In genomic region chr13:21232599-21232998, GRCh38 we compare ENCODE assay signal across 19 cellular contexts. TPM values are rescaled to one million over a fixed set of nuclear protein-coding genes. Genes with fewer than 3 reads are reported as not detected.
DNase-seq lines count a peak whose midpoint lies in the region; ATAC-seq, FAIRE-seq and TF ChIP-seq lines count a peak whose summit lies in the region.
"Had no signal": no experiment of that assay in that cellular context is flagged by ENCODE, and none has a peak within 500 bp of the region (broad histone marks: within the 10 kb centered on the region; RNA-seq: fewer than 3 reads in every experiment).

No MANE protein-coding gene starts in this region.

- H3K79me2 ChIP-seq in GM23338 (replicated peaks; ENCODE audit: insufficient read depth): no peaks in the 10 kb centered on the region
- H3K79me2 ChIP-seq in mammary epithelial cell (ENCODE audit: insufficient read depth, low read length): no peaks in the 10 kb centered on the region

- H3K9me3 ChIP-seq in AG04450 (ENCODE audit: control insufficient read depth, insufficient read depth, low read length) (peaks cover under 1% of the 10 kb centered on the region; the same call in 1 of the 2 replicates), mammary epithelial cell (replicated peaks; ENCODE audit: insufficient read depth, low read length) (no peaks in the 10 kb centered on the region)
- H3K9me3 ChIP-seq in naive thymus-derived CD4-positive, alpha-beta T cell (ENCODE audit: control insufficient read depth in 2 of 3, low read length in 3 of 3): no peaks in the 10 kb centered on the region
- H3K9me3 ChIP-seq: BLaER1, colonic mucosa had no signal

- no peaks in the 10 kb centered on the region for H3F3A ChIP-seq in GM23338 (replicated peaks; ENCODE audit: low read depth)

- TF ChIP-seq POLR2A in GM12892 (IDR thresholded peaks at IDR 0.05; ENCODE audit: low read depth, low read length): no peak

- TF ChIP-seq CTCF in AG04450 (IDR thresholded peaks at IDR 0.05; ENCODE audit: low read depth, low read length): peak; percentile 8; the same call in 1 of the 2 replicates
- TF ChIP-seq CTCF in GM23338 (conservative IDR thresholded peaks at IDR 0.05; ENCODE audit: low read depth in 2 of 2): no peak
- TF ChIP-seq CTCF in mammary epithelial cell (conservative IDR thresholded peaks at IDR 0.05 in 1 of 2, IDR thresholded peaks at IDR 0.05 in 1 of 2; ENCODE audit: extremely low read depth in 1 of 2, insufficient read depth in 1 of 2, low read depth in 1 of 2, low read length in 2 of 2): no peak

- H3K27ac ChIP-seq in AG04450 (ENCODE audit: low read depth, low read length): no peak overlapping the region
- no peak overlapping the region for H3K27ac ChIP-seq in GM23338 (ENCODE audit: low read depth)
- H3K27ac ChIP-seq in mammary epithelial cell (ENCODE audit: insufficient read depth, low read depth, low read length): no peak overlapping the region
- H3K27ac ChIP-seq in naive thymus-derived CD4-positive, alpha-beta T cell (ENCODE audit: low read depth, low read length): no peak overlapping the region
- H3K27ac ChIP-seq: BLaER1, colonic mucosa, SK-N-MC had no signal

- H2AFZ ChIP-seq in GM23338 (peak overlapping the region; percentile 87; the same call in 1 of the 2 replicates), mammary epithelial cell (ENCODE audit: low read depth, low read length) (peak overlapping the region; percentile 58)

- H3K27me3 ChIP-seq in AG04450 (ENCODE audit: control insufficient read depth, insufficient read depth, low read length): peaks cover 6% of the 10 kb centered on the region
- H3K27me3 ChIP-seq in GM23338 (ENCODE audit: insufficient read depth): no peaks in the 10 kb centered on the region
- no peaks in the 10 kb centered on the region for H3K27me3 ChIP-seq in mammary epithelial cell (ENCODE audit: insufficient read depth, low read length)
- H3K27me3 ChIP-seq in naive thymus-derived CD4-positive, alpha-beta T cell (ENCODE audit: control insufficient read depth in 2 of 2, insufficient read depth in 2 of 2, low read length in 2 of 2): no peaks in the 10 kb centered on the region
- H3K27me3 ChIP-seq: BLaER1, colonic mucosa had no signal

- intact Hi-C loops in mammary epithelial cell (cut with micrococcal nuclease): no loop called here
- intact Hi-C loops in naive thymus-derived CD4-positive, alpha-beta T cell (cut with micrococcal nuclease): loop anchor here in 1 of 2 donors (2.0 kb wide), 1 partner anchor 14 kb away; no protein-coding TSS in a partner anchor

- no peak for ATAC-seq in GM23338
- ATAC-seq in naive thymus-derived CD4-positive, alpha-beta T cell: no peak

- WGBS in mammary epithelial cell (ENCODE audit: low coverage, missing lambda C conversion rate): 62% methylated on average over 3 of the region's 3 CpGs

- dilution Hi-C loops in mammary epithelial cell (cut with HindIII; ENCODE audit: low sequenced_read_pairs): no loop called here

- H4K20me1 ChIP-seq in GM23338 (replicated peaks; ENCODE audit: insufficient read depth) (no peaks in the 10 kb centered on the region), mammary epithelial cell (ENCODE audit: insufficient read depth, low read length) (no peaks in the 10 kb centered on the region)
- H4K20me1 ChIP-seq: BLaER1 had no signal

- H3K4me1 ChIP-seq in GM23338 (ENCODE audit: insufficient read depth) (no peaks in the 10 kb centered on the region), mammary epithelial cell (ENCODE audit: insufficient read depth, low read length) (peaks cover 3% of the 10 kb centered on the region)
- no peaks in the 10 kb centered on the region for H3K4me1 ChIP-seq in naive thymus-derived CD4-positive, alpha-beta T cell (ENCODE audit: control insufficient read depth in 2 of 2, insufficient read depth in 2 of 2, low read length in 2 of 2)
- H3K4me1 ChIP-seq: colonic mucosa had no signal

- BruUV-seq in mammary epithelial cell (replicated peaks; lab: Mats Ljungman, UMichigan): no TSS peak

- no peak overlapping the region for H3K4me3 Mint-ChIP-seq in GM23338
- peak overlapping the region in 6 of 10 donors; percentile 7 to 62 (median 14) for H3K4me3 Mint-ChIP-seq in naive thymus-derived CD4-positive, alpha-beta T cell

- H3K9me3 Mint-ChIP-seq in GM23338: no peaks in the 10 kb centered on the region; the same call in 2 of the 3 replicates
- no peaks in the 10 kb centered on the region for H3K9me3 Mint-ChIP-seq in naive thymus-derived CD4-positive, alpha-beta T cell

- H3K27ac Mint-ChIP-seq in GM23338: no peak overlapping the region
- H3K27ac Mint-ChIP-seq in naive thymus-derived CD4-positive, alpha-beta T cell: peak overlapping the region in 1 of 9 donors; percentile 60

- no peaks in the 10 kb centered on the region for H3K27me3 Mint-ChIP-seq in GM23338 (ENCODE audit: insufficient read depth, low read depth, poor library complexity)
- peaks cover 0 to 9% (median 4%) of the 10 kb centered on the region in 5 donors for H3K27me3 Mint-ChIP-seq in naive thymus-derived CD4-positive, alpha-beta T cell

- DNase-seq in AG04450 (ENCODE audit: low read depth, low spot score) (no peak), GM23338 (ENCODE audit: low spot score) (no peak), mammary epithelial cell (no peak), T-helper 9 cell (no peak), GM12892 (ENCODE audit: insufficient read length) (no peak), NCI-H510A (lab: John Stamatoyannopoulos, UW) (no peak)
- DNase-seq in naive thymus-derived CD4-positive, alpha-beta T cell: no peak
- no peak for DNase-seq in stimulated activated CD4-positive, alpha-beta T cell treated with anti-CD3 and anti-CD28 coated beads, Interleukin-12 subunit alpha, Interleukin-12 subunit beta, amount 100 ng/mL, for 4 hours
- DNase-seq: activated effector memory CD4-positive, alpha-beta T cell treated with Interleukin-2 at 50 U/mL for 16 hours; colonic mucosa; head of caudate nucleus; midbrain; NCI-H2029; NCI-H524; substantia nigra had no signal

- H3K9ac ChIP-seq in mammary epithelial cell (ENCODE audit: insufficient read depth, low read length): no peak overlapping the region
- H3K9ac ChIP-seq: BLaER1 had no signal

- no peak for FAIRE-seq in GM12892 (lab: Jason Lieb, UNC)
- FAIRE-seq: astrocyte, TTC549 had no signal

- no peaks in the 10 kb centered on the region; the same call in 2 of the 3 replicates for H3K4me1 Mint-ChIP-seq in GM23338
- H3K4me1 Mint-ChIP-seq in naive thymus-derived CD4-positive, alpha-beta T cell: peaks cover 0 to 16% (median 11%) of the 10 kb centered on the region in 7 donors

- peaks cover 8% of the 10 kb centered on the region; the same call in 1 of the 2 replicates for H3K9me2 ChIP-seq in GM23338 (ENCODE audit: insufficient read depth)

- in situ Hi-C loops in mammary epithelial cell (cut with MboI; ENCODE audit: low sequenced_read_pairs in 2 of 2): no loop called here

- H3K4me3 ChIP-seq in AG04450 (ENCODE audit: low read depth, low read length): no peak overlapping the region
- H3K4me3 ChIP-seq in GM23338: no peak overlapping the region
- no peak overlapping the region for H3K4me3 ChIP-seq in mammary epithelial cell (replicated peaks in 1 of 3; ENCODE audit: insufficient read depth in 1 of 3, low read depth in 2 of 3, low read length in 3 of 3)
- no peak overlapping the region for H3K4me3 ChIP-seq in naive thymus-derived CD4-positive, alpha-beta T cell (ENCODE audit: low read length)
- H3K4me3 ChIP-seq: BLaER1, colonic mucosa, SK-N-MC had no signal

- H3K36me3 Mint-ChIP-seq in GM23338 (ENCODE audit: low read depth): no peaks in the 10 kb centered on the region
- H3K36me3 Mint-ChIP-seq in naive thymus-derived CD4-positive, alpha-beta T cell: no peaks in the 10 kb centered on the region

- H3K36me3 ChIP-seq in GM23338 (ENCODE audit: insufficient read depth) (no peaks in the 10 kb centered on the region), mammary epithelial cell (ENCODE audit: insufficient read depth, low read length) (no peaks in the 10 kb centered on the region)
- H3K36me3 ChIP-seq in naive thymus-derived CD4-positive, alpha-beta T cell (ENCODE audit: control insufficient read depth in 2 of 3, insufficient read depth in 3 of 3, low read length in 3 of 3): no peaks in the 10 kb centered on the region
- H3K36me3 ChIP-seq: BLaER1, colonic mucosa had no signal

- H3K4me2 ChIP-seq in GM23338: no peak overlapping the region
- no peak overlapping the region for H3K4me2 ChIP-seq in mammary epithelial cell (ENCODE audit: insufficient read depth, low read depth, low read length)

- POLR2A ChIA-PET in AG04450 (lab: Yijun Ruan, JAX): no interaction called here
- POLR2A ChIA-PET in naive thymus-derived CD4-positive, alpha-beta T cell (lab: Charles Lee): no interaction called here

- CTCF ChIA-PET in AG04450 (lab: Charles Lee): interaction anchor here (0.6 to 1.2 kb wide), 3 partner anchors 9 to 210 kb away, joined by 3 to 4 read pairs (median 4); no protein-coding TSS in a partner anchor
- CTCF ChIA-PET in mammary epithelial cell (lab: Charles Lee; ENCODE audit: low non-redundant PET): no interaction called here
- CTCF ChIA-PET in naive thymus-derived CD4-positive, alpha-beta T cell (lab: Charles Lee): no interaction called here

RNA-seq across cellular contexts. Expression of gene MRPL57, which starts 56.1 kb away (rescaled TPM):
- polyA plus RNA-seq in AG04450 (2011; rRNA removed): 14.6 and 15.6 TPM in 2 replicates
- 2.9 and 3.3 TPM in 2 replicates for polyA minus RNA-seq in AG04450 (2011; rRNA and poly(A)+ RNA removed)
- total RNA-seq in GM23338 (2014; rRNA removed; shearing (Covaris generic)): 39.5 and 41.6 TPM in 2 replicates
- polyA plus RNA-seq in GM23338 (2016; fragmentation: Nextera tagmentation; extraction: Ambion mirVana): 110 and 119 TPM in 2 replicates
- total RNA-seq in mammary epithelial cell: 10 to 100 TPM; 14.5 to 18.8 TPM
- polyA plus RNA-seq in mammary epithelial cell: 12.5 TPM
- polyA minus RNA-seq in mammary epithelial cell: 4.8 TPM
- total RNA-seq in naive thymus-derived CD4-positive, alpha-beta T cell: 10 to 100 TPM; 10.6 to 22.8 (median 19.8) TPM
- 10 to 100 TPM; 53.4 to 63.9 TPM for polyA plus RNA-seq in naive thymus-derived CD4-positive, alpha-beta T cell
- polyA plus RNA-seq in GM12892 (2012; ENCODE audit: missing spikeins): 11.8 TPM

RNA-seq across cellular contexts. Expression of gene SKA3, which starts 56.2 kb away (rescaled TPM):
- polyA plus RNA-seq in AG04450 (2011; rRNA removed): 4.3 and 7.3 TPM in 2 replicates
- polyA minus RNA-seq in AG04450 (2011; rRNA and poly(A)+ RNA removed): 6.7 and 10.4 TPM in 2 replicates
- 65.9 and 70.2 TPM in 2 replicates for total RNA-seq in GM23338 (2014; rRNA removed; shearing (Covaris generic))
- polyA plus RNA-seq in GM23338 (2016; fragmentation: Nextera tagmentation; extraction: Ambion mirVana): 179 TPM in 2 replicates
- 10 to 100 TPM in 1 of 2 donors, 1 to 10 TPM in 1; 5.0 to 14.6 TPM for total RNA-seq in mammary epithelial cell
- 12.9 TPM for polyA plus RNA-seq in mammary epithelial cell
- 32.8 TPM for polyA minus RNA-seq in mammary epithelial cell
- 10 to 100 TPM in 1 of 5 experiments, 1 to 10 TPM in 2, under 1 TPM in 1, not detected in 1; 0.46 to 35.0 (median 1.6) TPM for total RNA-seq in naive thymus-derived CD4-positive, alpha-beta T cell
- polyA plus RNA-seq in naive thymus-derived CD4-positive, alpha-beta T cell: not detected
- 14.7 TPM for polyA plus RNA-seq in GM12892 (2012; ENCODE audit: missing spikeins)

Comparison
In these comparisons a context has a peak if more than half of its experiments do, and no peak if none do; other contexts are left out.
1. RNA of gene SKA3, which starts 56.2 kb away (polyA plus RNA-seq): 179 TPM in GM23338; 12.9 TPM in mammary epithelial cell (single experiment), 4.3 to 7.3 TPM in AG04450 and not detected in naive thymus-derived CD4-positive, alpha-beta T cell; every median in the first group is over 10 times any median in the second.